Comparison of ENCODE assay signal across 23 cellular contexts in genomic region chr5:178466342-178466741, GRCh38.
DNase-seq lines count a peak whose midpoint lies in the region; FAIRE-seq and TF ChIP-seq lines count a peak whose summit lies in the region.
"Had no signal": no experiment of that assay in that cellular context is flagged by ENCODE, and none has a peak within 500 bp of the region (broad histone marks: within the 10 kb centered on the region; RNA-seq: fewer than 3 reads in every experiment).

No MANE protein-coding gene starts in this region.

- H2BK12ac ChIP-seq in H1 (ENCODE audit: low read depth, low read length), result peak overlapping the region; percentile 23; the same call in 1 of the 2 replicates

- CTCF ChIA-PET in H1 (lab: Charles Lee; ENCODE audit: partially characterized antibody), result interaction anchor here (0.7 to 2.1 kb wide), 4 partner anchors 21 to 231 kb away, joined by 3 to 6 read pairs (median 4); no protein-coding TSS in a partner anchor

- H3K4me1 Mint-ChIP-seq in neural progenitor cell, result peaks cover 86% of the 10 kb centered on the region
- H3K4me1 Mint-ChIP-seq: CD4-positive, alpha-beta memory T cell had no signal

- no peaks in the 10 kb centered on the region for H3K36me3 Mint-ChIP-seq in neural progenitor cell
- H3K36me3 Mint-ChIP-seq: CD4-positive, alpha-beta memory T cell had no signal

- H3K18ac ChIP-seq in H1 (ENCODE audit: extremely low read depth, low read length), result no peak overlapping the region

- peak overlapping the region; percentile 98 for H3K27ac Mint-ChIP-seq in neural progenitor cell
- H3K27ac Mint-ChIP-seq: CD4-positive, alpha-beta memory T cell had no signal

- TF ChIP-seq CTCF in H1 (IDR thresholded peaks at IDR 0.05; ENCODE audit: control extremely low read depth in 1 of 3, insufficient read depth in 1 of 3, low read depth in 1 of 3, low read length in 3 of 3), result no peak
- TF ChIP-seq CTCF in neural progenitor cell (IDR thresholded peaks at IDR 0.05), result no peak

- H3K4me3 Mint-ChIP-seq in neural progenitor cell, result no peak overlapping the region
- H3K4me3 Mint-ChIP-seq: CD4-positive, alpha-beta memory T cell had no signal

- TF ChIP-seq EP300 in H1 (IDR thresholded peaks at IDR 0.05; ENCODE audit: borderline replicate concordance in 1 of 2, low read depth in 2 of 2, low read length in 2 of 2), result no peak

- 87% methylated on average over 6 of the region's 6 CpGs; no CpG with 5 or more reads in 1 of the 2 experiments for WGBS in H1 (ENCODE audit: extremely low coverage in 1 of 2, insufficient coverage in 1 of 2, insufficient read length in 1 of 2, insufficient replicate concordance in 2 of 2, low coverage in 1 of 2, low lambda C conversion rate in 2 of 2, missing lambda C conversion rate in 1 of 2), 2 experiments

- H2AFZ ChIP-seq in H1 (ENCODE audit: low read length) (no peak overlapping the region), neural progenitor cell (replicated peaks) (no peak overlapping the region)

- no peaks in the 10 kb centered on the region for H3F3A ChIP-seq in neural progenitor cell (ENCODE audit: low read depth)

- peaks cover 0 to 11% (median 8%) of the 10 kb centered on the region in 4 experiments; a peak in 6 of 7 replicates for H3K4me1 ChIP-seq in H1 (replicated peaks in 1 of 4; ENCODE audit: control insufficient read depth in 3 of 4, insufficient read depth in 4 of 4, low read length in 3 of 4)
- peaks cover 18% of the 10 kb centered on the region for H3K4me1 ChIP-seq in neural progenitor cell
- H3K4me1 ChIP-seq: SJCRH30 had no signal

- H2BK120ac ChIP-seq in H1 (replicated peaks; ENCODE audit: low read depth, low read length), result no peak overlapping the region

- H3K14ac ChIP-seq in H1 (ENCODE audit: insufficient read length), result no peak overlapping the region

- peak; percentile 33 for DNase-seq in activated effector memory CD4-positive, alpha-beta T cell treated with anti-CD3 and anti-CD28 coated beads, Interleukin-2, amount 50 U/mL, for 16 hours
- no peak for DNase-seq in activated effector memory CD4-positive, alpha-beta T cell treated with Interleukin-2 at 50 U/mL for 16 hours
- DNase-seq in H1 (ENCODE audit: low read depth in 1 of 2, low spot score in 2 of 2) (no peak), neural progenitor cell (ENCODE audit: low spot score) (no peak), EL (no peak), DMS153 treated with DMSO at 0.1 percent for 48 hours (lab: John Stamatoyannopoulos, UW; ENCODE audit: unreplicated experiment) (no peak), SHP77 (lab: John Stamatoyannopoulos, UW) (no peak)
- DNase-seq in activated T-cell treated with anti-CD3 and anti-CD28 coated beads, Interleukin-2, amount 50 U/mL, for 1 hour, result no peak
- DNase-seq: C1 segment of cervical spinal cord; CD4-positive, alpha-beta memory T cell; COR-L47; DMS79 treated with DMSO at 0.1 percent for 48 hours; KG1; MG63; NCI-H1105 treated with DMSO at 0.1 percent for 48 hours; NCI-H146; NCI-H1930; NCI-H2107; NCI-H524 treated with DMSO at 0.1 percent for 48 hours; NCI-H774; PC-3; SJCRH30 had no signal

- H3K9me3 Mint-ChIP-seq in neural progenitor cell, result no peaks in the 10 kb centered on the region
- H3K9me3 Mint-ChIP-seq: CD4-positive, alpha-beta memory T cell had no signal

- H3K27me3 Mint-ChIP-seq in neural progenitor cell (ENCODE audit: insufficient read depth, low read depth), result peaks cover 2% of the 10 kb centered on the region

- no peak overlapping the region for H3K4ac ChIP-seq in H1 (replicated peaks; ENCODE audit: insufficient read length, low read depth, low read length)

- no peak overlapping the region for H2BK5ac ChIP-seq in H1 (ENCODE audit: low read depth, low read length)

- no peak overlapping the region for H2AK5ac ChIP-seq in H1 (ENCODE audit: low read depth, low read length)

- no peak overlapping the region for H3K56ac ChIP-seq in H1 (replicated peaks; ENCODE audit: insufficient read length, low read depth, low read length)

- no peak overlapping the region for H4K91ac ChIP-seq in H1 (replicated peaks; ENCODE audit: insufficient read length, low read length)

- H3K4me3 ChIP-seq in H1 (ENCODE audit: extremely low read depth in 1 of 4, insufficient read depth in 2 of 4, low read depth in 3 of 4, low read length in 4 of 4) (no peak overlapping the region), neural progenitor cell (no peak overlapping the region)
- H3K4me3 ChIP-seq: MG63, SJCRH30 had no signal

- H3K27ac ChIP-seq in H1 (ENCODE audit: low read depth, low read length), result no peak overlapping the region; the same call in 1 of the 2 replicates
- no peak overlapping the region for H3K27ac ChIP-seq in neural progenitor cell
- H3K27ac ChIP-seq: SJCRH30 had no signal

- H4K8ac ChIP-seq in H1 (ENCODE audit: extremely low read depth, insufficient read depth, low read length), result no peak overlapping the region; the same call in 1 of the 2 replicates

- no peak overlapping the region for H2BK15ac ChIP-seq in H1 (ENCODE audit: low read length)

- H3K79me1 ChIP-seq in H1 (ENCODE audit: low read depth, low read length), result no peaks in the 10 kb centered on the region

- H4K20me1 ChIP-seq in H1 (replicated peaks in 1 of 2; ENCODE audit: control insufficient read depth in 1 of 2, insufficient read depth in 2 of 2, low read length in 2 of 2), result no peaks in the 10 kb centered on the region
- H4K20me1 ChIP-seq in neural progenitor cell (ENCODE audit: low read depth), result no peaks in the 10 kb centered on the region

- no peaks in the 10 kb centered on the region; the same call in 1 of the 2 replicates for H3K23me2 ChIP-seq in H1 (ENCODE audit: low read depth, low read length)

- H3K23ac ChIP-seq in H1 (ENCODE audit: insufficient read length), result no peak overlapping the region

- TF ChIP-seq POLR2A in H1 (IDR thresholded peaks at IDR 0.05; ENCODE audit: control extremely low read depth in 1 of 2, low read depth in 2 of 2, low read length in 2 of 2), result no peak

- no peak overlapping the region for H4K5ac ChIP-seq in H1 (ENCODE audit: insufficient read length, low read depth, low read length)

- no peaks in the 10 kb centered on the region for H3K9me3 ChIP-seq in H1 (ENCODE audit: insufficient read depth in 2 of 2, low read depth in 1 of 2, low read length in 1 of 2)
- H3K9me3 ChIP-seq in neural progenitor cell (ENCODE audit: low read depth), result no peaks in the 10 kb centered on the region
- H3K9me3 ChIP-seq: MG63, SJCRH30 had no signal

- no peaks in the 10 kb centered on the region for H3K27me3 ChIP-seq in H1 (replicated peaks in 1 of 4; ENCODE audit: control insufficient read depth in 3 of 4, extremely low read depth in 1 of 4, insufficient read depth in 3 of 4, low read length in 3 of 4)
- H3K27me3 ChIP-seq in neural progenitor cell, result no peaks in the 10 kb centered on the region
- H3K27me3 ChIP-seq: MG63, SJCRH30 had no signal

- H3K9ac ChIP-seq in H1 (replicated peaks in 1 of 4; ENCODE audit: extremely low read depth in 1 of 4, low read depth in 3 of 4, low read length in 3 of 4), result no peak overlapping the region
- no peak overlapping the region for H3K9ac ChIP-seq in neural progenitor cell

- POLR2A ChIA-PET in H1 (lab: Charles Lee; ENCODE audit: partially characterized antibody), result interaction anchor here (0.5 kb wide), 1 partner anchor 22 kb away, joined by 4 read pairs; no protein-coding TSS in a partner anchor

- no peaks in the 10 kb centered on the region for H3K79me2 ChIP-seq in H1 (ENCODE audit: control insufficient read depth in 1 of 2, insufficient read depth in 2 of 2, low read length in 2 of 2)
- H3K79me2 ChIP-seq in neural progenitor cell (ENCODE audit: low read depth), result no peaks in the 10 kb centered on the region

- TF ChIP-seq RAD21 in H1 (IDR thresholded peaks at IDR 0.05 in 1 of 2, conservative IDR thresholded peaks at IDR 0.05 in 1 of 2; ENCODE audit: low read depth in 2 of 2, low read length in 2 of 2), result no peak

- FAIRE-seq in H1 (lab: Jason Lieb, UNC), result no peak
- FAIRE-seq: GM12892 had no signal

- H3K36me3 ChIP-seq in H1 (ENCODE audit: control insufficient read depth in 2 of 4, insufficient read depth in 4 of 4, low read length in 3 of 4) (no peaks in the 10 kb centered on the region), neural progenitor cell (no peaks in the 10 kb centered on the region)
- H3K36me3 ChIP-seq: SJCRH30 had no signal

- H3K4me2 ChIP-seq in H1 (ENCODE audit: insufficient read depth in 1 of 2, low read depth in 2 of 2, low read length in 2 of 2) (no peak overlapping the region), neural progenitor cell (no peak overlapping the region)

- no peak overlapping the region for H2BK20ac ChIP-seq in H1 (ENCODE audit: low read length)

TF ChIP-seq in H1, 55 proteins besides CTCF, POLR2A, EP300 and RAD21:
- TF ChIP-seq GTF2F1 (IDR thresholded peaks at IDR 0.05; ENCODE audit: borderline replicate concordance, low read depth, low read length) (no peak), MAX (IDR thresholded peaks at IDR 0.05) (no peak), TBP (IDR thresholded peaks at IDR 0.05; ENCODE audit: low read depth, low read length) (no peak), CEBPB (IDR thresholded peaks at IDR 0.05; ENCODE audit: low read depth, low read length) (no peak), RXRA (IDR thresholded peaks at IDR 0.05; ENCODE audit: insufficient read depth, low read depth, low read length) (no peak)
